15 cellular contexts compared by ENCODE assay signal in the genomic region with DNA sequence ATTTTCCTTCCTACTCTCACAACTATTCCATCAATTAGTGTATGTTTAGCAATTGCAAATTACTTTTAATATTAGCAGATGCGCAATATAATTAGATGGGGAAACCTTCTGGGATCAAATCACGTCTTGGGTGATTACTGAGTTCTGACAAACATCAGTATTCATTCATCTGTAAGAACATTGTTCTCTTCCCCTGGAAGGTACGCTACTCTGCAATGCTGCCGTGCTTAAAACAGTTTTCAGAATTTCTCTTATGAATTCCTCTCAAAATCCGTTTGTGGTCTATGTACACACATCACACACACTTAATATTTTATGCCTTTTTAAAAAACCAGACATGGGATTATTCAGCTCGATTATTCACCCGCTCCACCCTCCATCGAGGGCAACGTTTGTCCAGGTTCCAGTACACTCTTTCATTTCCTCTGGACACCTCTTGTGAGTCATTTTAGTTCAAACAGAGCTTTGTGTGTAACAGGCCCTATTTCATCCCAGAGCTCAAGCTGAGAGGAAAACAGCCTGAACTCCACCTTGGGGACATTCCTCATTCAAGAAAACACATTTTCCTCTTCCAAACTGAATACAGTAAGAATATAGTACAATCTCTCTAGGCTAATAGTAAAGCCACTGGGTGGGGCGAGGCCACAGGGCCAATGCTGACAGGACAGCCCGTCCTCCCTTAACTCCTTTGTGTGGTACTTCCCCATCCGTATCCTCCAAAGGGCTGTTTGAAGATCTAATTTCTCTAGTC.
DNase-seq lines count a peak whose midpoint lies in the region; ATAC-seq and TF ChIP-seq lines count a peak whose summit lies in the region.
"Had no signal": no experiment of that assay in that cellular context is flagged by ENCODE, and none has a peak within 500 bp of the region (broad histone marks: within the 10 kb centered on the region; RNA-seq: fewer than 3 reads in every experiment).

No MANE protein-coding gene starts in this region.

- H3K4me2 ChIP-seq in GM23248 (ENCODE audit: unreplicated experiment): no peak overlapping the region

- ATAC-seq in GM18858 (IDR thresholded peaks at IDR 0.05; ENCODE audit: unreplicated experiment) (no peak), GM21360 (IDR thresholded peaks at IDR 0.05; ENCODE audit: unreplicated experiment) (no peak)

- in situ Hi-C loops in GM23248 (cut with MboI) (no loop called here), astrocyte of the spinal cord (cut with HindIII; ENCODE audit: low sequenced_read_pairs) (no loop called here)

- no peak overlapping the region for H3K27ac ChIP-seq in GM23248

- no peaks in the 10 kb centered on the region for H4K20me1 ChIP-seq in GM23248 (ENCODE audit: insufficient read depth)

- no peaks in the 10 kb centered on the region for H3K79me2 ChIP-seq in GM23248 (ENCODE audit: insufficient read depth)

- no peak overlapping the region for H2AFZ ChIP-seq in GM23248

- TF ChIP-seq CTCF in astrocyte of the spinal cord (IDR thresholded peaks at IDR 0.05; ENCODE audit: low read depth, low read length): no peak
- no peak for TF ChIP-seq CTCF in fibroblast of the aortic adventitia (IDR thresholded peaks at IDR 0.05; ENCODE audit: insufficient read depth, low read length)

- DNase-seq in GM23248: peak; percentile 9
- peak; percentile 87 for DNase-seq in astrocyte of the spinal cord (ENCODE audit: low read depth, low spot score)
- peak; percentile 44 for DNase-seq in fibroblast of the aortic adventitia (ENCODE audit: low read depth)
- DNase-seq in renal cortical epithelial cell (ENCODE audit: low read depth): peak; percentile 49
- no peak for DNase-seq in stimulated activated CD4-positive, alpha-beta T cell treated with anti-CD3 and anti-CD28 coated beads, Interleukin-4, amount 100 ng/mL, for 24 hours
- no peak for DNase-seq in AG08395 (ENCODE audit: low spot score)
- DNase-seq: activated T-cell treated with anti-CD3 and anti-CD28 coated beads, Interleukin-2, amount 50 U/mL, for 24 hours; AML-193; mesendoderm; NCI-H1092; NCI-H446; stimulated activated CD4-positive, alpha-beta T cell treated with anti-CD3 and anti-CD28 coated beads, Interleukin-15, amount 100 ng/mL, for 24 hours; trophoblast cell had no signal

- H3K9ac ChIP-seq in GM23248: no peak overlapping the region

- no peaks in the 10 kb centered on the region for H3K9me2 ChIP-seq in GM23248 (ENCODE audit: insufficient read depth)

- no peaks in the 10 kb centered on the region for H3F3A ChIP-seq in GM23248 (ENCODE audit: insufficient read depth)

- H3K9me3 ChIP-seq in GM23248 (ENCODE audit: low read depth): no peaks in the 10 kb centered on the region

- H3K4me1 ChIP-seq in GM23248 (ENCODE audit: insufficient read depth): no peaks in the 10 kb centered on the region

- H3K36me3 ChIP-seq in GM23248 (ENCODE audit: low read depth): no peaks in the 10 kb centered on the region

- 44 to 48% methylated on average over 12 of the region's 12 CpGs for WGBS in GM23248 (ENCODE audit: low coverage in 1 of 2, low lambda C conversion rate in 2 of 2, missing lambda C conversion rate in 2 of 2), 2 experiments

- H3K4me3 ChIP-seq in GM23248 (no peak overlapping the region), astrocyte of the spinal cord (ENCODE audit: low read depth, low read length) (no peak overlapping the region), fibroblast of the aortic adventitia (ENCODE audit: low read depth, low read length) (no peak overlapping the region)

- H3K27me3 ChIP-seq in GM23248 (replicated peaks; ENCODE audit: insufficient read depth): 0 out of 2 replicates have a peak, but pooled peaks cover 5% of the 10 kb centered on the region

Comparison
In these comparisons a context has a peak if more than half of its experiments do, and no peak if none do; other contexts are left out.
1. DNase-seq: peak in GM23248 (single experiment), astrocyte of the spinal cord (single experiment), fibroblast of the aortic adventitia (single experiment) and renal cortical epithelial cell (single experiment); none in stimulated activated CD4-positive, alpha-beta T cell treated with anti-CD3 and anti-CD28 coated beads, Interleukin-4, amount 100 ng/mL, for 24 hours (single experiment) and AG08395 (single experiment).